Comparison of ENCODE assay signal across 1 cellular context in the genomic region with DNA sequence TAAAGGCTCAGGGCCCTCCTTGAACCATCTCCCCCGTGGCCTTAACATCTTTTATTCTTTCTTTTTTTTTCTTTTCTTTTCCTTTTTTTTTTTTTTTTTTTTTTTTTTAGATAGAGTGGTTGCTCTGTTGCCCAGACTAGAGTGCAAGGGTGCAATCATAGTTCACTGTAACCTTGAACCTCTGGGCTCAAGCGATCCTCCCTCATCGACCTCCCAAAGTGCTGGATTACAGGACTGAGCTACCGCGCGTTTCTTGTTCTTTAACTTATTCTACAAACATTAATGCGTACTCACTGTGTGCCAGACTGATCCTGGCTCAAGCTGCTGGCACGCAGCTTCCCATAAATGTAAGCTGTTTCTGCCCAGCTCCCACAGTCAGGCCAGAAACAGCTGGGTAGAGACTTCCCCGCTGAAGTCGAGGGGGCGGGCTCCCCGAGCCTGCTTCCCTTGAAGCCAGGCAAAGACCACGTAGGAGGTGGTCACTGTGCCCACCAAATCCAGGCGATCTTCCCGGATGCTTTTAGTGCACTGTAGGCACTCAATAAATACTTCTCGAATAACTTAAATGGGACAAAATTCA.
A peak's percentile ranks its signal among the peaks of the same experiment; 100 is the strongest.
TF ChIP-seq lines count a peak whose summit lies in the region.

No MANE protein-coding gene starts in this region.

TF ChIP-seq in HepG2, 621 proteins besides CTCF, POLR2A, EP300 and RAD21:
- TF ChIP-seq FOXP1 (IDR thresholded peaks at IDR 0.05) (no peak), FOXP1 (CRISPR knock-in tag; IDR thresholded peaks at IDR 0.05) (no peak), SALL1 (CRISPR knock-in tag; IDR thresholded peaks at IDR 0.05) (0 out of 2 replicates have a peak, but pooled peaks have one; percentile 26), RARA (CRISPR knock-in tag; IDR thresholded peaks at IDR 0.05) (peak; percentile 76), ZNF879 (CRISPR knock-in tag; IDR thresholded peaks at IDR 0.05) (no peak), ZBTB38 (CRISPR knock-in tag; IDR thresholded peaks at IDR 0.05) (peak; percentile 52; the same call in 1 of the 2 replicates), ZNF770 (CRISPR knock-in tag; IDR thresholded peaks at IDR 0.05) (peak; percentile 84), HNF4A (CRISPR knock-in tag; IDR thresholded peaks at IDR 0.05) (peak; percentile 44), HNF4G (IDR thresholded peaks at IDR 0.05; ENCODE audit: borderline replicate concordance, low read depth, low read length) (no peak), HNF4G (CRISPR knock-in tag; IDR thresholded peaks at IDR 0.05; ENCODE audit: borderline replicate concordance, low read depth) (no peak), MTF1 (CRISPR knock-in tag; IDR thresholded peaks at IDR 0.05) (no peak), KLF9 (CRISPR knock-in tag; IDR thresholded peaks at IDR 0.05; ENCODE audit: low read depth) (no peak), SNAPC2 (CRISPR knock-in tag; IDR thresholded peaks at IDR 0.05) (no peak)
- TF ChIP-seq, protein P1, sequence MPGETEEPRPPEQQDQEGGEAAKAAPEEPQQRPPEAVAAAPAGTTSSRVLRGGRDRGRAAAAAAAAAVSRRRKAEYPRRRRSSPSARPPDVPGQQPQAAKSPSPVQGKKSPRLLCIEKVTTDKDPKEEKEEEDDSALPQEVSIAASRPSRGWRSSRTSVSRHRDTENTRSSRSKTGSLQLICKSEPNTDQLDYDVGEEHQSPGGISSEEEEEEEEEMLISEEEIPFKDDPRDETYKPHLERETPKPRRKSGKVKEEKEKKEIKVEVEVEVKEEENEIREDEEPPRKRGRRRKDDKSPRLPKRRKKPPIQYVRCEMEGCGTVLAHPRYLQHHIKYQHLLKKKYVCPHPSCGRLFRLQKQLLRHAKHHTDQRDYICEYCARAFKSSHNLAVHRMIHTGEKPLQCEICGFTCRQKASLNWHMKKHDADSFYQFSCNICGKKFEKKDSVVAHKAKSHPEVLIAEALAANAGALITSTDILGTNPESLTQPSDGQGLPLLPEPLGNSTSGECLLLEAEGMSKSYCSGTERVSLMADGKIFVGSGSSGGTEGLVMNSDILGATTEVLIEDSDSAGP (CRISPR knock-in tag; IDR thresholded peaks at IDR 0.05; ENCODE audit: borderline replicate concordance), result no peak
